12 cellular contexts compared by ENCODE assay signal in the genomic region with DNA sequence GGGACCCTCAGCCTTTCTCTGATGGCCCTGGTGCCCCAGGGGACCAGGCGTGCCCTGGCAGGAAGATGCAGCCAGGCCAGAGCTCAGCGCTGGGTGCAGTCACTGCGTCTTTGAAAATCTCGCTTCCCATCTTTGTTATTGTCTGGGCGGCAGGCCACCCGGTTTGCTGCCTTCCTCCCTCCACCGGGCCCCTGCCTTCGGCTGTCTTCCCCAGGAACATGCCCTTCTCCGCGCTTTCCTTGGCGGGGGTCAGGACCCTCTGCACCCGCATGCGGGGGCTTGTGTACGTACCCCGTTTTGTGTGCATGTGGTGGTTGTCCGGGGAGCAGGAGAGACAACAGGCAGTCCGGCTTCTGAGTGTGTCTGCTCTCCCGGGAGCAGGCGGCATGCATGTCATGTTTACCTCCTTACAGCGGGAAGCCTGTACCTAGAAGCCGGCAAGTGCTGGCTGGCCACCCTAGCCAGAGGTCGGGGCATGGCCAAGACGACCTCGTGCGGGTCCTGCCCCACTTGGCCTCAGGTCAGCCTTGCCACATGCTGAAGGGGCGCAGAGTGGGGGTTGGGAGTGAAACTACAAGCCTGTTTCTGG. TPM values are rescaled to one million over a fixed set of nuclear protein-coding genes. Genes with fewer than 3 reads are reported as not detected.
DNase-seq lines count a peak whose midpoint lies in the region; TF ChIP-seq lines count a peak whose summit lies in the region.
"Had no signal": no experiment of that assay in that cellular context is flagged by ENCODE, and none has a peak within 500 bp of the region (broad histone marks: within the 10 kb centered on the region; RNA-seq: fewer than 3 reads in every experiment).

No MANE protein-coding gene starts in this region.

- TF ChIP-seq CTCF in BJ (IDR thresholded peaks at IDR 0.05; ENCODE audit: insufficient read depth, low read depth, low read length) (no peak), ascending aorta (IDR thresholded peaks at IDR 0.05) (no peak), progenitor cell of endocrine pancreas (IDR thresholded peaks at IDR 0.05; ENCODE audit: unreplicated experiment) (no peak)

- peak overlapping the region in 1 of 2 donors; percentile 15 for H3K27ac ChIP-seq in ascending aorta
- H3K27ac ChIP-seq: SK-N-MC had no signal

- peak overlapping the region; percentile 69 for H3K4me3 ChIP-seq in BJ (ENCODE audit: low read depth, low read length)
- H3K4me3 ChIP-seq in ascending aorta, result peak overlapping the region; percentile 72 to 79
- H3K4me3 ChIP-seq: SK-N-MC had no signal

- H3K4me3 Mint-ChIP-seq in progenitor cell of endocrine pancreas (ENCODE audit: low read depth), result peak overlapping the region; percentile 78

- POLR2A ChIA-PET in BJ (lab: Charles Lee), result no interaction called here

- peaks cover 7 to 8% of the 10 kb centered on the region in 2 donors for H3K4me1 ChIP-seq in ascending aorta

- CTCF ChIA-PET in BJ (lab: Yijun Ruan, JAX), result interaction anchor here (0.7 to 3.3 kb wide), 6 partner anchors 34 to 295 kb away, joined by 3 to 12 read pairs (median 4); no protein-coding TSS in a partner anchor

- no peaks in the 10 kb centered on the region for H3K9me3 Mint-ChIP-seq in progenitor cell of endocrine pancreas (ENCODE audit: low read depth)
- H3K9me3 Mint-ChIP-seq: CD4-positive, alpha-beta memory T cell had no signal

- intact Hi-C loops in ascending aorta (cut with DNase I), result loop anchor here (5.0 kb wide), 1 partner anchor 71 kb away; no protein-coding TSS in a partner anchor

- no peaks in the 10 kb centered on the region for H3K36me3 Mint-ChIP-seq in progenitor cell of endocrine pancreas (ENCODE audit: insufficient read depth)
- H3K36me3 Mint-ChIP-seq: CD4-positive, alpha-beta memory T cell had no signal

- H3K27ac Mint-ChIP-seq in progenitor cell of endocrine pancreas, result no peak overlapping the region
- H3K27ac Mint-ChIP-seq: CD4-positive, alpha-beta memory T cell had no signal

- H3K4me1 Mint-ChIP-seq in progenitor cell of endocrine pancreas (ENCODE audit: low read depth), result peaks cover 9% of the 10 kb centered on the region

- DNase-seq in BJ (ENCODE audit: low read depth), result no peak
- no peak for DNase-seq in ascending aorta (ENCODE audit: low spot score in 2 of 2)
- peak; percentile 22 for DNase-seq in germinal center (ENCODE audit: low spot score)
- DNase-seq in progenitor cell of endocrine pancreas (ENCODE audit: low spot score, unreplicated experiment), result no peak
- no peak for DNase-seq in KG1 (lab: John Stamatoyannopoulos, UW)
- DNase-seq in ureter (ENCODE audit: low spot score), result no peak
- DNase-seq in activated CD4-positive, alpha-beta T cell treated with anti-CD3 and anti-CD28 coated beads for 4 hours, result no peak
- no peak for DNase-seq in NCI-H2227 (lab: John Stamatoyannopoulos, UW; ENCODE audit: unreplicated experiment)
- DNase-seq: CD4-positive, alpha-beta memory T cell; cerebellar nuclear complex; NCI-H1417 treated with DMSO at 0.1 percent for 48 hours had no signal

- H3K9me3 ChIP-seq in ascending aorta, result no peaks in the 10 kb centered on the region

- H3K36me3 ChIP-seq in BJ (ENCODE audit: control insufficient read depth, insufficient read depth, low read length) (no peaks in the 10 kb centered on the region), ascending aorta (no peaks in the 10 kb centered on the region)

- no peaks in the 10 kb centered on the region; the same call in 1 of the 2 replicates for H3K27me3 ChIP-seq in BJ (ENCODE audit: control insufficient read depth, insufficient read depth, low read length)
- H3K27me3 ChIP-seq in ascending aorta, result no peaks in the 10 kb centered on the region

- no peaks in the 10 kb centered on the region for H3K27me3 Mint-ChIP-seq in progenitor cell of endocrine pancreas

RNA-seq across cellular contexts. Expression of a gene that starts 49.5 kb away (rescaled TPM):
- 18.1 and 38.1 TPM in 2 replicates for polyA plus RNA-seq in BJ (2011; rRNA removed)
- polyA minus RNA-seq in BJ (2011; rRNA and poly(A)+ RNA removed), result 41.3 and 44.4 TPM in 2 replicates
- total RNA-seq in ascending aorta (71.6 TPM), progenitor cell of endocrine pancreas (63.2 and 67.8 TPM in 2 replicates), ureter (103 TPM)
- total RNA-seq: CD4-positive, alpha-beta memory T cell had no signal
- polyA plus RNA-seq: CD4-positive, alpha-beta memory T cell had no signal
